ENCODE assay signal across 16 cellular contexts in genomic region chr4:74037076-74037475, GRCh38. TPM values are rescaled to one million over a fixed set of nuclear protein-coding genes. Genes with fewer than 3 reads are reported as not detected.
DNase-seq lines count a peak whose midpoint lies in the region; ATAC-seq and TF ChIP-seq lines count a peak whose summit lies in the region.
"Had no signal": no experiment of that assay in that cellular context is flagged by ENCODE, and none has a peak within 500 bp of the region (broad histone marks: within the 10 kb centered on the region; RNA-seq: fewer than 3 reads in every experiment).

No MANE protein-coding gene starts in this region.

- peaks cover 26 to 48% of the 10 kb centered on the region in 2 donors for H3K27me3 Mint-ChIP-seq in natural killer cell (ENCODE audit: low read depth in 2 of 2)

- H2BK15ac ChIP-seq in mesendoderm (replicated peaks; ENCODE audit: low read depth) (no peak overlapping the region), neuronal stem cell (ENCODE audit: low read length) (no peak overlapping the region)

- intact Hi-C loops in right cardiac atrium (cut with DNase I) (loop anchor here in 1 of 4 donors (5.0 kb wide), 1 partner anchor 50 kb away; no protein-coding TSS in a partner anchor), left ventricle myocardium superior (cut with micrococcal nuclease) (loop anchor here (10.0 kb wide), 1 partner anchor 98 kb away; no protein-coding TSS in a partner anchor), natural killer cell (cut with micrococcal nuclease) (no loop called here)

- H3K27ac ChIP-seq in right cardiac atrium (ENCODE audit: low read length) (no peak overlapping the region), mesendoderm (ENCODE audit: low read depth, low read length) (no peak overlapping the region), neuronal stem cell (replicated peaks; ENCODE audit: low read length) (no peak overlapping the region)
- H3K27ac ChIP-seq: vagina had no signal

- peaks cover 16% of the 10 kb centered on the region in 2 donors for H3K4me1 Mint-ChIP-seq in natural killer cell

- H3K36me3 ChIP-seq in mesendoderm (ENCODE audit: control insufficient read depth, insufficient read depth, low read length): no peaks in the 10 kb centered on the region
- no peaks in the 10 kb centered on the region for H3K36me3 ChIP-seq in neuronal stem cell (replicated peaks in 1 of 2; ENCODE audit: control insufficient read depth in 2 of 2, insufficient read depth in 2 of 2, low read length in 2 of 2)
- H3K36me3 ChIP-seq: vagina had no signal

- no peak for DNase-seq in right cardiac atrium
- DNase-seq in left ventricle myocardium superior: no peak
- no peak for DNase-seq in choroid plexus epithelial cell (ENCODE audit: low read depth)
- DNase-seq in mesendoderm: peak; percentile 63
- DNase-seq in natural killer cell: no peak
- no peak for DNase-seq in SIG-M5 treated with dmso at 0.1 percent for 504 hours (lab: John Stamatoyannopoulos, UW; ENCODE audit: unreplicated experiment)
- no peak for DNase-seq in hepatic stellate cell (ENCODE audit: low spot score)
- no peak for DNase-seq in neuronal stem cell (ENCODE audit: low spot score)
- DNase-seq: activated CD4-positive, alpha-beta T cell treated with anti-CD3 and anti-CD28 coated beads, Interleukin-2, amount 50 U/mL, for 48 hours; activated effector memory CD4-positive, alpha-beta T cell treated with Interleukin-2 at 50 U/mL for 16 hours; caudate nucleus; nucleus accumbens had no signal

- no peak overlapping the region for H4K91ac ChIP-seq in neuronal stem cell (ENCODE audit: low read depth, low read length, poor library complexity)

- H3K18ac ChIP-seq in mesendoderm (ENCODE audit: low read length) (no peak overlapping the region), neuronal stem cell (ENCODE audit: low read length) (no peak overlapping the region)

- H3K56ac ChIP-seq in mesendoderm (ENCODE audit: low read length): no peak overlapping the region

- H3K9ac ChIP-seq in mesendoderm (ENCODE audit: low read length): no peak overlapping the region
- H3K9ac ChIP-seq in neuronal stem cell (ENCODE audit: low read depth, low read length, poor library complexity): no peak overlapping the region

- no peak overlapping the region for H2BK120ac ChIP-seq in mesendoderm (ENCODE audit: low read depth, low read length)
- H2BK120ac ChIP-seq in neuronal stem cell (ENCODE audit: low read depth, low read length): no peak overlapping the region

- no peak overlapping the region for H3K4me3 Mint-ChIP-seq in natural killer cell

- no peak overlapping the region for H3K14ac ChIP-seq in neuronal stem cell (ENCODE audit: low read length)

- no peak overlapping the region for H4K8ac ChIP-seq in mesendoderm (ENCODE audit: low read depth, low read length)
- H4K8ac ChIP-seq in neuronal stem cell (ENCODE audit: low read depth, low read length): no peak overlapping the region

- H2BK12ac ChIP-seq in neuronal stem cell (ENCODE audit: low read length): no peak overlapping the region

- TF ChIP-seq CTCF in choroid plexus epithelial cell (conservative IDR thresholded peaks at IDR 0.05; ENCODE audit: low read depth, low read length) (no peak), natural killer cell (IDR thresholded peaks at IDR 0.05) (no peak)

- H4K5ac ChIP-seq in mesendoderm (ENCODE audit: low read length): no peak overlapping the region

- ATAC-seq in right cardiac atrium: no peak
- ATAC-seq in left ventricle myocardium superior: no peak
- ATAC-seq in natural killer cell: no peak

- no peaks in the 10 kb centered on the region for H3K36me3 Mint-ChIP-seq in natural killer cell

- no peak overlapping the region for H3K4me2 ChIP-seq in mesendoderm (ENCODE audit: low read length)
- H3K4me2 ChIP-seq in neuronal stem cell (ENCODE audit: insufficient read depth, low read length, poor library complexity, severe bottlenecking): no peak overlapping the region

- H2AK5ac ChIP-seq in mesendoderm (ENCODE audit: low read length): no peak overlapping the region
- H2AK5ac ChIP-seq in neuronal stem cell (ENCODE audit: low read depth, low read length): no peak overlapping the region

- peak overlapping the region; percentile 98 for H3K4me3 ChIP-seq in right cardiac atrium (ENCODE audit: low read length)
- peak overlapping the region; percentile 82 for H3K4me3 ChIP-seq in choroid plexus epithelial cell (ENCODE audit: low read depth, low read length)
- no peak overlapping the region for H3K4me3 ChIP-seq in mesendoderm (ENCODE audit: low read length)
- H3K4me3 ChIP-seq in neuronal stem cell (ENCODE audit: low read length in 2 of 2): peak overlapping the region in 1 of 2 donors; percentile 54

- no peaks in the 10 kb centered on the region for H3K79me2 ChIP-seq in mesendoderm (ENCODE audit: control insufficient read depth, insufficient read depth, low read length)

- no peak overlapping the region for H3K4ac ChIP-seq in mesendoderm (ENCODE audit: low read depth, low read length)
- H3K4ac ChIP-seq in neuronal stem cell (ENCODE audit: low read length): no peak overlapping the region

- H3K23ac ChIP-seq in mesendoderm (ENCODE audit: low read length) (no peak overlapping the region), neuronal stem cell (ENCODE audit: low read depth, low read length, poor library complexity) (no peak overlapping the region)

- no peaks in the 10 kb centered on the region for H3K4me1 ChIP-seq in right cardiac atrium (ENCODE audit: control insufficient read depth, insufficient read depth, low read length)
- H3K4me1 ChIP-seq in mesendoderm (ENCODE audit: control insufficient read depth, low read depth, low read length): peaks cover 3% of the 10 kb centered on the region
- H3K4me1 ChIP-seq in neuronal stem cell (ENCODE audit: control insufficient read depth in 2 of 2, insufficient read depth in 1 of 2, low read depth in 1 of 2, low read length in 2 of 2): peaks cover 3 to 9% of the 10 kb centered on the region in 2 donors

- H2AFZ ChIP-seq in neuronal stem cell (ENCODE audit: low read length): no peak overlapping the region

- 73% methylated on average over 2 of the region's 2 CpGs for WGBS in right cardiac atrium
- WGBS in mesendoderm (ENCODE audit: extremely low coverage, insufficient coverage, low lambda C conversion rate): no CpG with 5 or more reads among the region's 2 CpGs
- WGBS in neuronal stem cell (ENCODE audit: extremely low coverage in 2 of 2, insufficient read length in 2 of 2, insufficient replicate concordance in 1 of 2), 2 donors: no CpG with 5 or more reads among the region's 2 CpGs

- H3K79me1 ChIP-seq in mesendoderm (ENCODE audit: low read length) (no peaks in the 10 kb centered on the region), neuronal stem cell (ENCODE audit: low read depth, low read length) (no peaks in the 10 kb centered on the region)

- peaks cover 0 to 2% of the 10 kb centered on the region in 2 donors for H3K9me3 Mint-ChIP-seq in natural killer cell
- H3K9me3 Mint-ChIP-seq: T-helper 1 cell treated with Interleukin-12 subunit alpha and Interleukin-12 subunit beta and Interleukin-4 antibody, amounts not matched to agents 30 μg/mL and 1 μg/mL, for 36 hours had no signal

- no peak overlapping the region for H3K27ac Mint-ChIP-seq in natural killer cell
- H3K27ac Mint-ChIP-seq: T-helper 1 cell treated with Interleukin-12 subunit alpha and Interleukin-12 subunit beta and Interleukin-4 antibody, amounts not matched to agents 30 μg/mL and 1 μg/mL, for 36 hours had no signal

- H2BK5ac ChIP-seq in mesendoderm (ENCODE audit: low read length): no peak overlapping the region
- no peak overlapping the region for H2BK5ac ChIP-seq in neuronal stem cell (ENCODE audit: low read length)

- H3K9me3 ChIP-seq in right cardiac atrium (ENCODE audit: control insufficient read depth, low read length) (no peaks in the 10 kb centered on the region), neuronal stem cell (replicated peaks in 1 of 2; ENCODE audit: control insufficient read depth in 2 of 2, insufficient read depth in 1 of 2, low read depth in 1 of 2, low read length in 2 of 2) (no peaks in the 10 kb centered on the region)
- H3K9me3 ChIP-seq: vagina had no signal

- H3K27me3 ChIP-seq in right cardiac atrium (ENCODE audit: control insufficient read depth, insufficient read depth): no peaks in the 10 kb centered on the region
- H3K27me3 ChIP-seq in mesendoderm (ENCODE audit: insufficient read depth, low read length, poor library complexity): no peaks in the 10 kb centered on the region
- H3K27me3 ChIP-seq in neuronal stem cell (ENCODE audit: control insufficient read depth in 3 of 3, insufficient read depth in 3 of 3, low read depth in 1 of 3, low read length in 3 of 3): peaks cover 0 to 3% (median 0%) of the 10 kb centered on the region in 3 experiments

RNA-seq across cellular contexts. Expression of gene CXCL3, which starts 1.4 kb away (rescaled TPM):
- total RNA-seq in right cardiac atrium (1 to 10 TPM in 1 of 4 donors, under 1 TPM in 3; 0.50 to 1.9 (median 0.78) TPM), left ventricle myocardium superior (1.3 TPM), natural killer cell (1 to 10 TPM; 1.1 to 6.6 (median 3.5) TPM)
- polyA plus RNA-seq in right cardiac atrium: 2.5 TPM
- polyA plus RNA-seq in mesendoderm (2013, experiment 1 of 2): 1.2 TPM
- polyA plus RNA-seq in mesendoderm (2013, experiment 2 of 2): 1.7 TPM
- polyA plus RNA-seq in neuronal stem cell (2013, experiment 1 of 2): 1.6 TPM
- 1.5 TPM for polyA plus RNA-seq in neuronal stem cell (2013, experiment 2 of 2)
- total RNA-seq: vagina had no signal

RNA-seq across cellular contexts. Expression of gene CXCL5, which starts 38.6 kb away (rescaled TPM):
- total RNA-seq in right cardiac atrium (not detected), left ventricle myocardium superior (not detected), natural killer cell (1 to 10 TPM in 2 of 3 donors, under 1 TPM in 1; 0.23 to 2.0 (median 1.5) TPM)
- polyA plus RNA-seq in right cardiac atrium: 0.25 TPM
- polyA plus RNA-seq in mesendoderm (2013, experiment 1 of 2): 2.7 TPM
- 2.7 TPM for polyA plus RNA-seq in mesendoderm (2013, experiment 2 of 2)
- polyA plus RNA-seq in neuronal stem cell (2013, experiment 1 of 2): 0.22 TPM
- 0.17 TPM for polyA plus RNA-seq in neuronal stem cell (2013, experiment 2 of 2)
- total RNA-seq: vagina had no signal

RNA-seq across cellular contexts. Expression of gene PPBP, which starts 49.1 kb away (rescaled TPM):
- total RNA-seq in right cardiac atrium: under 1 TPM in 2 of 4 donors, not detected in 2; 0.34 to 0.48 TPM
- polyA plus RNA-seq in right cardiac atrium: not detected
- 0.74 TPM for total RNA-seq in left ventricle myocardium superior
- polyA plus RNA-seq in mesendoderm (2013, experiment 1 of 2): 0.14 TPM
- 0.10 TPM for polyA plus RNA-seq in mesendoderm (2013, experiment 2 of 2)
- total RNA-seq in natural killer cell: 100 to 1,000 TPM in 1 of 3 donors, 10 to 100 TPM in 2; 16.8 to 171 (median 56.9) TPM
- polyA plus RNA-seq in neuronal stem cell (2013, experiment 1 of 2): not detected
- not detected for polyA plus RNA-seq in neuronal stem cell (2013, experiment 2 of 2)
- total RNA-seq: fibroblast of lung, vagina had no signal
- polyA plus RNA-seq: AG04450, fibroblast of lung had no signal

RNA-seq across cellular contexts. Expression of gene PF4, which starts 55.2 kb away (rescaled TPM):
- total RNA-seq in right cardiac atrium (not detected), left ventricle myocardium superior (not detected), natural killer cell (10 to 100 TPM in 2 of 3 donors, 1 to 10 TPM in 1; 5.8 to 55.9 (median 21.3) TPM)
- polyA plus RNA-seq in right cardiac atrium: 0.18 TPM
- polyA plus RNA-seq in mesendoderm (2013, experiment 1 of 2): 0.35 TPM
- 0.69 TPM for polyA plus RNA-seq in mesendoderm (2013, experiment 2 of 2)
- polyA plus RNA-seq in neuronal stem cell (2013, experiment 1 of 2): not detected
- not detected for polyA plus RNA-seq in neuronal stem cell (2013, experiment 2 of 2)
- total RNA-seq: fibroblast of lung had no signal
- polyA plus RNA-seq: AG04450, fibroblast of lung had no signal

Comparison
In these comparisons a context has a peak if more than half of its experiments do, and no peak if none do; other contexts are left out.
1. RNA of gene PPBP, which starts 49.1 kb away (total RNA-seq): 16.8 to 171 TPM in natural killer cell; 0.74 TPM in left ventricle myocardium superior (single experiment) and 0.34 to 0.48 TPM in right cardiac atrium; every median in the first group is over 10 times any median in the second.